36 cellular contexts compared by ENCODE assay signal in the genomic region with DNA sequence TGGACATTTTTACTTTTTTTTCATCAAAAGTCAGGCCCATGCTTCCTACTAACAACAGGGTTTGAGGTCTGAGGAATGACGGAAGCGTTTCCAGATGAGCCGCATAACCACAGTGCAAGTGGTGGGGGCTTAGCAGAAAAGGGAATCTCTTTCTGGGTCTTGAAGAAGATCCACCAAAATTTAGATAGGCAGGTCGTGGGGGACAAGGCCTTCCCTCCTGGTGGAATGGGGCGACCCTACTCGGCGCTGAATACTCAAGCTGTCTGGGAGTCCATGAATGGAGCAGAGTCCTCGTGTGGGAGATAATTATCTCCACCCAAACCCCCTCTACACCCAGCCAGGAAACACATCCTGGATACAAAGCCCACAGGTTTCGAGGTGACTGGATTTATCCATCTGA.
"Had no signal": no experiment of that assay in that cellular context is flagged by ENCODE, and none has a peak within 500 bp of the region (broad histone marks: within the 10 kb centered on the region; RNA-seq: fewer than 3 reads in every experiment).

No MANE protein-coding gene starts in this region.

- H3K27ac Mint-ChIP-seq: activated B cell treated with CpG ODN at 0.5 μM for 24 hours; activated CD4-positive, alpha-beta memory T cell treated with anti-CD3 and anti-CD28 coated beads for 36 hours; activated CD4-positive, alpha-beta T cell treated with anti-CD3 and anti-CD28 coated beads, Interleukin-2, amount 10 ng/mL, durations not matched to agents 24 days and 14 days; activated CD8-positive, alpha-beta T cell treated with anti-CD3 and anti-CD28 coated beads for 36 hours; activated naive CD4-positive, alpha-beta T cell treated with anti-CD3 and anti-CD28 coated beads for 36 hours; activated naive CD8-positive, alpha-beta T cell treated with anti-CD3 and anti-CD28 coated beads, Interleukin-2, amount 10 ng/mL, durations not matched to agents 7 days and 5 days; activated T-cell treated with anti-CD3 and anti-CD28 coated beads, Interleukin-2, amount 50 U/mL, for 72 hours; activated T-helper 1 cell treated with anti-CD3 and anti-CD28 coated beads, Interleukin-12 subunit alpha, Interleukin-12 subunit beta, Interleukin-2, Interleukin-4 antibody, amounts not matched to agents 30 ng/mL and 10 ng/mL and 1 ng/mL, durations not matched to agents 14 hours and 24 hours and 36 hours; activated T-helper 17 cell treated with anti-CD3 and anti-CD28 coated beads, Interleukin-2, amount 50 U/mL, for 72 hours; T-helper 1 cell treated with Interleukin-12 subunit alpha and Interleukin-12 subunit beta and Interleukin-4 antibody, amounts not matched to agents 30 μg/mL and 1 μg/mL, for 36 hours; T-helper 2 cell treated with Interferon-gamma antibody and Interleukin-4, amounts not matched to agents 5 μg/mL and 100 μg/mL, for 36 hours had no signal

- H3K27me3 Mint-ChIP-seq: activated B cell treated with CpG ODN at 0.5 μM for 24 hours; activated CD4-positive, alpha-beta memory T cell treated with anti-CD3 and anti-CD28 coated beads for 36 hours; activated CD4-positive, alpha-beta T cell treated with anti-CD3 and anti-CD28 coated beads, Interleukin-2, amount 10 ng/mL, durations not matched to agents 24 days and 14 days; activated CD8-positive, alpha-beta T cell treated with anti-CD3 and anti-CD28 coated beads for 36 hours; activated naive CD8-positive, alpha-beta T cell treated with anti-CD3 and anti-CD28 coated beads, Interleukin-2, amount 10 ng/mL, durations not matched to agents 7 days and 5 days; activated T-helper 17 cell treated with anti-CD3 and anti-CD28 coated beads, Interleukin-2, amount 50 U/mL, for 72 hours; central memory CD8-positive, alpha-beta T cell had no signal

- H3K4me3 Mint-ChIP-seq: activated B cell treated with CpG ODN at 0.5 μM for 24 hours; activated CD4-positive, alpha-beta memory T cell treated with anti-CD3 and anti-CD28 coated beads for 36 hours; activated CD4-positive, alpha-beta T cell treated with anti-CD3 and anti-CD28 coated beads, Interleukin-2, amount 10 ng/mL, durations not matched to agents 24 days and 14 days; activated CD8-positive, alpha-beta T cell treated with anti-CD3 and anti-CD28 coated beads for 36 hours; activated naive CD4-positive, alpha-beta T cell treated with anti-CD3 and anti-CD28 coated beads for 36 hours; activated naive CD8-positive, alpha-beta T cell treated with anti-CD3 and anti-CD28 coated beads, Interleukin-2, amount 10 ng/mL, durations not matched to agents 7 days and 5 days; activated T-cell treated with anti-CD3 and anti-CD28 coated beads, Interleukin-2, amount 50 U/mL, for 4 hours; activated T-cell treated with anti-CD3 and anti-CD28 coated beads, Interleukin-2, amount 50 U/mL, for 72 hours; activated T-helper 1 cell treated with anti-CD3 and anti-CD28 coated beads, Interleukin-12 subunit alpha, Interleukin-12 subunit beta, Interleukin-2, Interleukin-4 antibody, amounts not matched to agents 30 ng/mL and 10 ng/mL and 1 ng/mL, durations not matched to agents 14 hours and 24 hours and 36 hours; activated T-helper 17 cell treated with anti-CD3 and anti-CD28 coated beads, Interleukin-2, amount 50 U/mL, for 72 hours; central memory CD8-positive, alpha-beta T cell; T-helper 1 cell treated with Interleukin-12 subunit alpha and Interleukin-12 subunit beta and Interleukin-4 antibody, amounts not matched to agents 30 μg/mL and 1 μg/mL, for 36 hours; T-helper 2 cell treated with Interferon-gamma antibody and Interleukin-4, amounts not matched to agents 5 μg/mL and 100 μg/mL, for 36 hours had no signal

- H3K36me3 ChIP-seq: breast epithelium had no signal

- H3K4me3 ChIP-seq: adrenal gland, body of pancreas, breast epithelium had no signal

- H3K27me3 ChIP-seq: adrenal gland, body of pancreas, brain microvascular endothelial cell, breast epithelium had no signal

- H3K9me3 Mint-ChIP-seq: activated B cell treated with CpG ODN at 0.5 μM for 24 hours; activated CD4-positive, alpha-beta memory T cell treated with anti-CD3 and anti-CD28 coated beads for 36 hours; activated CD4-positive, alpha-beta T cell treated with anti-CD3 and anti-CD28 coated beads, Interleukin-2, amount 10 ng/mL, durations not matched to agents 24 days and 14 days; activated CD8-positive, alpha-beta T cell treated with anti-CD3 and anti-CD28 coated beads for 36 hours; activated naive CD4-positive, alpha-beta T cell treated with anti-CD3 and anti-CD28 coated beads for 36 hours; activated naive CD4-positive, alpha-beta T cell treated with anti-CD3 and anti-CD28 coated beads, Interleukin-2, amount 50 U/mL, for 72 hours; activated naive CD8-positive, alpha-beta T cell treated with anti-CD3 and anti-CD28 coated beads, Interleukin-2, amount 10 ng/mL, durations not matched to agents 7 days and 5 days; activated T-cell treated with anti-CD3 and anti-CD28 coated beads, Interleukin-2, amount 50 U/mL, for 4 hours; activated T-cell treated with anti-CD3 and anti-CD28 coated beads, Interleukin-2, amount 50 U/mL, for 72 hours; activated T-helper 1 cell treated with anti-CD3 and anti-CD28 coated beads, Interleukin-12 subunit alpha, Interleukin-12 subunit beta, Interleukin-2, Interleukin-4 antibody, amounts not matched to agents 30 ng/mL and 10 ng/mL and 1 ng/mL, durations not matched to agents 14 hours and 24 hours and 36 hours; activated T-helper 17 cell treated with anti-CD3 and anti-CD28 coated beads, Interleukin-2, amount 50 U/mL, for 72 hours; central memory CD8-positive, alpha-beta T cell; T-helper 1 cell treated with Interleukin-12 subunit alpha and Interleukin-12 subunit beta and Interleukin-4 antibody, amounts not matched to agents 30 μg/mL and 1 μg/mL, for 36 hours; T-helper 2 cell treated with Interferon-gamma antibody and Interleukin-4, amounts not matched to agents 5 μg/mL and 100 μg/mL, for 36 hours had no signal

- H3K4me1 ChIP-seq: adrenal gland, body of pancreas, breast epithelium had no signal

- H3K27ac ChIP-seq: adrenal gland, body of pancreas, brain microvascular endothelial cell, breast epithelium, VCaP had no signal

- H3K9me3 ChIP-seq: adrenal gland, body of pancreas, breast epithelium had no signal

- DNase-seq: activated B cell treated with CpG ODN at 0.5 μM for 24 hours; activated CD4-positive, alpha-beta memory T cell treated with anti-CD3 and anti-CD28 coated beads for 36 hours; activated CD4-positive, alpha-beta T cell treated with anti-CD3 and anti-CD28 coated beads for 4 hours; activated CD4-positive, alpha-beta T cell treated with anti-CD3 and anti-CD28 coated beads, Interleukin-2, amount 10 ng/mL, durations not matched to agents 24 days and 14 days; activated CD4-positive, alpha-beta T cell treated with anti-CD3 and anti-CD28 coated beads, Interleukin-2, amount 50 U/mL, for 1 hour; activated CD4-positive, alpha-beta T cell treated with anti-CD3 and anti-CD28 coated beads, Interleukin-2, amount 50 U/mL, for 4 hours; activated CD4-positive, CD25-positive, alpha-beta regulatory T cell treated with anti-CD3 and anti-CD28 coated beads, Interleukin-2, amount 50 U/mL, for 72 hours; activated CD8-positive, alpha-beta T cell treated with anti-CD3 and anti-CD28 coated beads for 36 hours; activated gamma-delta T cell treated with Interleukin-2 at 50 U/mL for 16 hours; activated naive CD4-positive, alpha-beta T cell; activated naive CD4-positive, alpha-beta T cell treated with anti-CD3 and anti-CD28 coated beads for 36 hours; activated naive CD4-positive, alpha-beta T cell treated with anti-CD3 and anti-CD28 coated beads, Interleukin-2, amount 50 U/mL, for 16 hours; activated naive CD8-positive, alpha-beta T cell treated with anti-CD3 and anti-CD28 coated beads, Interleukin-2, amount 10 ng/mL, durations not matched to agents 7 days and 5 days; activated T-cell treated with anti-CD3 and anti-CD28 coated beads for 4 hours; activated T-cell treated with anti-CD3 and anti-CD28 coated beads, Interleukin-2, amount 50 U/mL, for 1 hour; activated T-cell treated with anti-CD3 and anti-CD28 coated beads, Interleukin-2, amount 50 U/mL, for 4 hours; activated T-cell treated with anti-CD3 and anti-CD28 coated beads, Interleukin-2, amount 50 U/mL, for 72 hours; amniotic stem cell; aorta; body of pancreas; brain microvascular endothelial cell; caudate nucleus; cerebellar nuclear complex; SW 1271; T-helper 1 cell; T-helper 2 cell; T-helper 9 cell had no signal
